ENCODE assay signal across 7 cellular contexts in genomic region chr19:46745521-46746280, GRCh38. TPM values are rescaled to one million over a fixed set of nuclear protein-coding genes. Genes with fewer than 3 reads are reported as not detected.
DNase-seq lines count a peak whose midpoint lies in the region; ATAC-seq and TF ChIP-seq lines count a peak whose summit lies in the region.

A gene with protein sequence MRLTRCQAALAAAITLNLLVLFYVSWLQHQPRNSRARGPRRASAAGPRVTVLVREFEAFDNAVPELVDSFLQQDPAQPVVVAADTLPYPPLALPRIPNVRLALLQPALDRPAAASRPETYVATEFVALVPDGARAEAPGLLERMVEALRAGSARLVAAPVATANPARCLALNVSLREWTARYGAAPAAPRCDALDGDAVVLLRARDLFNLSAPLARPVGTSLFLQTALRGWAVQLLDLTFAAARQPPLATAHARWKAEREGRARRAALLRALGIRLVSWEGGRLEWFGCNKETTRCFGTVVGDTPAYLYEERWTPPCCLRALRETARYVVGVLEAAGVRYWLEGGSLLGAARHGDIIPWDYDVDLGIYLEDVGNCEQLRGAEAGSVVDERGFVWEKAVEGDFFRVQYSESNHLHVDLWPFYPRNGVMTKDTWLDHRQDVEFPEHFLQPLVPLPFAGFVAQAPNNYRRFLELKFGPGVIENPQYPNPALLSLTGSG (plus strand): TSS chr19:46746057. CDS start chr19:46755451, 9,394 bp downstream.

- DNase-seq in activated CD4-positive, alpha-beta T cell treated with anti-CD3 and anti-CD28 coated beads, Interleukin-2, amount 50 U/mL, for 1 hour = peak; percentile 20
- DNase-seq in endothelial cell (ENCODE audit: low spot score) = peak; percentile 38
- no peak for DNase-seq in inferior parietal cortex (ENCODE audit: extremely low spot score)

- H3K9ac ChIP-seq in muscle layer of colon (ENCODE audit: low read length) = peak within 1 kb of the TSS; percentile 81

- H3K4me1 Mint-ChIP-seq in endothelial cell (ENCODE audit: unreplicated experiment) = peaks cover 29% of the 10 kb centered on the region

- H3K27ac ChIP-seq in muscle layer of colon (ENCODE audit: low read depth, low read length) = peak within 1 kb of the TSS; percentile 82
- H3K27ac ChIP-seq in thymus (ENCODE audit: low read depth) = peak within 1 kb of the TSS; percentile 68

- H3K4me1 ChIP-seq in muscle layer of colon (ENCODE audit: insufficient read depth, low read length) (peaks cover 45% of the 10 kb centered on the region), thymus (ENCODE audit: control insufficient read depth, insufficient read depth, low read length) (peaks cover 23% of the 10 kb centered on the region)

- H3K36me3 Mint-ChIP-seq in endothelial cell (ENCODE audit: low read depth, unreplicated experiment) = peaks cover 4% of the 10 kb centered on the region

- no peak for TF ChIP-seq CTCF in endothelial cell (IDR thresholded peaks at IDR 0.05; ENCODE audit: unreplicated experiment)

- no peaks in the 10 kb centered on the region for H3K27me3 ChIP-seq in muscle layer of colon (ENCODE audit: control insufficient read depth in 1 of 2, insufficient read depth in 2 of 2, low read length in 2 of 2)
- no peaks in the 10 kb centered on the region for H3K27me3 ChIP-seq in thymus (ENCODE audit: control insufficient read depth, insufficient read depth)

- H3K4me3 ChIP-seq in muscle layer of colon (ENCODE audit: low read depth in 1 of 2, low read length in 2 of 2) = peak within 1 kb of the TSS; percentile 81 to 86
- peak within 1 kb of the TSS; percentile 100 for H3K4me3 ChIP-seq in thymus (ENCODE audit: low read length)

- H3K36me3 ChIP-seq in muscle layer of colon (ENCODE audit: insufficient read depth, low read length) (peaks cover 4% of the 10 kb centered on the region), thymus (ENCODE audit: control insufficient read depth, insufficient read depth) (peaks cover 20% of the 10 kb centered on the region)

- peaks cover 15% of the 10 kb centered on the region for H3K27me3 Mint-ChIP-seq in endothelial cell (ENCODE audit: unreplicated experiment)

- under 1% methylated on average over 68 of the region's 68 CpGs for WGBS in thymus

- H3K9me3 ChIP-seq in muscle layer of colon (ENCODE audit: low read length) (no peaks in the 10 kb centered on the region), thymus (ENCODE audit: control insufficient read depth) (no peaks in the 10 kb centered on the region)

- peak within 1 kb of the TSS; percentile 86 for H3K27ac Mint-ChIP-seq in endothelial cell (ENCODE audit: unreplicated experiment)

- H3K4me3 Mint-ChIP-seq in endothelial cell (ENCODE audit: unreplicated experiment) = peak within 1 kb of the TSS; percentile 99

- ATAC-seq in GM18861 (IDR thresholded peaks at IDR 0.05; ENCODE audit: unreplicated experiment) (peak; percentile 28), HG03432 (IDR thresholded peaks at IDR 0.05; ENCODE audit: unreplicated experiment) (peak; percentile 58)

- H3K9me3 Mint-ChIP-seq in endothelial cell (ENCODE audit: unreplicated experiment) = no peaks in the 10 kb centered on the region

RNA-seq across cellular contexts. Expression of the gene that starts here (rescaled TPM):
- total RNA-seq in endothelial cell (ENCODE audit: unreplicated experiment) = 22.7 TPM
- polyA plus RNA-seq in thymus = 13.5 TPM
